ENCODE assay signal across 19 cellular contexts in the genomic region with DNA sequence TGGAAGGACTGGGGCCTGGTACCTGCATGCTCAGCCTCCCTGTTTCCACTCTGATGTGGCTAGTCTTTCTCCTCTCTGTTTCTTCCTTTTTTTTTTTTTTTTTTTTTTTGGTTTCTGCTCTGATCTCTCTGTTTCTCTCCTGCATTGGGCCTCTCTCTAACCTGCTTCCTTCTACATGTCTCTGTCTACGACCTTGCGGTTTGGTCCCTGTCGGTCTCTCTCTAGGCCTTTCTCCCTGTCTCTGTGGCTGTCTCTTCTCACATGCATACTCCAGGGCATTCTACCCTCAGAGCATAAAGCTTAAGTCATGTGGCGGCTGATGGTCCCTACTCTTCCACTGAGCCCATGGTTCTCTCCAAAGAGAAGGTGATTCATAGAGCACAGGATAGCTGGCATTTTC.
DNase-seq lines count a peak whose midpoint lies in the region; ATAC-seq and TF ChIP-seq lines count a peak whose summit lies in the region.
"Had no signal": no experiment of that assay in that cellular context is flagged by ENCODE, and none has a peak within 500 bp of the region (broad histone marks: within the 10 kb centered on the region; RNA-seq: fewer than 3 reads in every experiment).

No MANE protein-coding gene starts in this region.

- TF ChIP-seq CTCF in OCI-LY3 (IDR thresholded peaks at IDR 0.05; ENCODE audit: low read depth, low read length) (no peak), nephron progenitor cell (IDR thresholded peaks at IDR 0.05) (no peak)

- intact Hi-C loops in activated naive CD4-positive, alpha-beta T cell treated with anti-CD3 and anti-CD28 coated beads for 36 hours (cut with micrococcal nuclease): loop anchor here (1.0 to 10.0 kb wide), 5 partner anchors 21 to 1899 kb away; no protein-coding TSS in a partner anchor

- H3K79me2 ChIP-seq in OCI-LY3 (ENCODE audit: low read length): no peaks in the 10 kb centered on the region

- no peaks in the 10 kb centered on the region for H3K27me3 ChIP-seq in OCI-LY3 (ENCODE audit: low read depth, low read length)
- H3K27me3 ChIP-seq: cardiac muscle cell, vagina had no signal

- H3K4me2 ChIP-seq in OCI-LY3 (ENCODE audit: low read length): 0 out of 2 replicates have a peak overlapping the region, but pooled peaks have one; percentile 0

- peak overlapping the region; percentile 35 for H3K4me3 Mint-ChIP-seq in activated naive CD4-positive, alpha-beta T cell treated with anti-CD3 and anti-CD28 coated beads for 36 hours
- H3K4me3 Mint-ChIP-seq in activated naive CD8-positive, alpha-beta T cell: peak overlapping the region; percentile 75
- H3K4me3 Mint-ChIP-seq in stimulated activated naive CD8-positive, alpha-beta T cell treated with anti-CD3 and anti-CD28 coated beads, Interleukin-15, amount 100 ng/mL, for 72 hours: peak overlapping the region; percentile 69 to 78
- no peak overlapping the region for H3K4me3 Mint-ChIP-seq in nephron progenitor cell

- CTCF ChIA-PET in activated naive CD4-positive, alpha-beta T cell treated with anti-CD3 and anti-CD28 coated beads for 36 hours (lab: Charles Lee): interaction anchor here (0.7 to 3.2 kb wide), 9 partner anchors 11 to 1055 kb away, joined by 3 to 20 read pairs (median 4); no protein-coding TSS in a partner anchor

- no peaks in the 10 kb centered on the region for H3K9me3 Mint-ChIP-seq in activated naive CD4-positive, alpha-beta T cell treated with anti-CD3 and anti-CD28 coated beads for 36 hours
- no peaks in the 10 kb centered on the region for H3K9me3 Mint-ChIP-seq in activated naive CD8-positive, alpha-beta T cell (ENCODE audit: low read depth)
- no peaks in the 10 kb centered on the region for H3K9me3 Mint-ChIP-seq in stimulated activated naive CD8-positive, alpha-beta T cell treated with anti-CD3 and anti-CD28 coated beads, Interleukin-15, amount 100 ng/mL, for 72 hours
- H3K9me3 Mint-ChIP-seq in nephron progenitor cell: no peaks in the 10 kb centered on the region

- H3K4me1 ChIP-seq in OCI-LY3 (ENCODE audit: low read length): peaks cover 93% of the 10 kb centered on the region
- H3K4me1 ChIP-seq: left ventricle myocardium inferior, vagina had no signal

- no peaks in the 10 kb centered on the region for H3K9me3 ChIP-seq in OCI-LY3 (ENCODE audit: insufficient read depth, low read length)
- H3K9me3 ChIP-seq: left ventricle myocardium inferior, vagina had no signal

- no peaks in the 10 kb centered on the region for H4K20me1 ChIP-seq in OCI-LY3 (ENCODE audit: insufficient read depth, low read length)

- no peaks in the 10 kb centered on the region for H3K36me3 Mint-ChIP-seq in activated naive CD4-positive, alpha-beta T cell treated with anti-CD3 and anti-CD28 coated beads for 36 hours (ENCODE audit: low read depth)
- peaks cover 2% of the 10 kb centered on the region for H3K36me3 Mint-ChIP-seq in activated naive CD8-positive, alpha-beta T cell
- H3K36me3 Mint-ChIP-seq in nephron progenitor cell (ENCODE audit: low read depth): no peaks in the 10 kb centered on the region

- H3K9ac ChIP-seq in OCI-LY3 (ENCODE audit: low read length): peak overlapping the region; percentile 77; the same call in 1 of the 2 replicates

- peaks cover 2% of the 10 kb centered on the region for H3K36me3 ChIP-seq in OCI-LY3 (replicated peaks; ENCODE audit: low read depth, low read length)
- H3K36me3 ChIP-seq: cardiac muscle cell, left ventricle myocardium inferior, vagina had no signal

- DNase-seq in activated naive CD4-positive, alpha-beta T cell treated with anti-CD3 and anti-CD28 coated beads for 36 hours: no peak
- no peak for DNase-seq in activated naive CD4-positive, alpha-beta T cell (lab: John Stamatoyannopoulos, UW)
- DNase-seq in stimulated activated naive CD8-positive, alpha-beta T cell treated with anti-CD3 and anti-CD28 coated beads, Interleukin-15, amount 100 ng/mL, for 72 hours: no peak
- DNase-seq in stimulated activated CD4-positive, alpha-beta T cell treated with anti-CD3 and anti-CD28 coated beads, Interleukin-4, amount 100 ng/mL, for 24 hours: no peak
- DNase-seq in nephron progenitor cell (no peak), UCSD-AML1 (lab: John Stamatoyannopoulos, UW; ENCODE audit: unreplicated experiment) (no peak)
- DNase-seq: foreskin fibroblast, immature natural killer cell, left ventricle myocardium inferior, NCI-H1417 treated with DMSO at 0.1 percent for 48 hours had no signal

- H3K4me3 ChIP-seq in OCI-LY3 (ENCODE audit: low read length): no peak overlapping the region
- H3K4me3 ChIP-seq: cardiac muscle cell, left ventricle myocardium inferior, SK-N-MC, skin epidermis, vagina had no signal

- H2AFZ ChIP-seq in OCI-LY3 (ENCODE audit: low read depth, low read length): peak overlapping the region; percentile 24; the same call in 1 of the 2 replicates

- peak overlapping the region; percentile 96 for H3K27ac ChIP-seq in OCI-LY3 (ENCODE audit: low read length)
- H3K27ac ChIP-seq: cardiac muscle cell, epithelial cell of prostate, left ventricle myocardium inferior, SK-N-MC, vagina had no signal

- peak overlapping the region; percentile 98 for H3K27ac Mint-ChIP-seq in activated naive CD4-positive, alpha-beta T cell treated with anti-CD3 and anti-CD28 coated beads for 36 hours
- H3K27ac Mint-ChIP-seq in activated naive CD8-positive, alpha-beta T cell: peak overlapping the region; percentile 100
- peak overlapping the region; percentile 87 to 99 for H3K27ac Mint-ChIP-seq in stimulated activated naive CD8-positive, alpha-beta T cell treated with anti-CD3 and anti-CD28 coated beads, Interleukin-15, amount 100 ng/mL, for 72 hours
- H3K27ac Mint-ChIP-seq in nephron progenitor cell: no peak overlapping the region

- no peak for ATAC-seq in stimulated activated naive CD8-positive, alpha-beta T cell treated with anti-CD3 and anti-CD28 coated beads, Interleukin-15, amount 100 ng/mL, for 72 hours
- ATAC-seq: activated CD4-positive, CD25-positive, alpha-beta regulatory T cell treated with anti-CD3 and anti-CD28 coated beads, Interleukin-2, amount 50 U/mL, for 24 hours; HepG2 had no signal

- peaks cover 96% of the 10 kb centered on the region for H3K4me1 Mint-ChIP-seq in activated naive CD4-positive, alpha-beta T cell treated with anti-CD3 and anti-CD28 coated beads for 36 hours (ENCODE audit: low read depth)
- peaks cover 99% of the 10 kb centered on the region for H3K4me1 Mint-ChIP-seq in activated naive CD8-positive, alpha-beta T cell (ENCODE audit: low read depth)
- H3K4me1 Mint-ChIP-seq in stimulated activated naive CD8-positive, alpha-beta T cell treated with anti-CD3 and anti-CD28 coated beads, Interleukin-15, amount 100 ng/mL, for 72 hours: peaks cover 97% of the 10 kb centered on the region
- H3K4me1 Mint-ChIP-seq in nephron progenitor cell: peaks cover 20% of the 10 kb centered on the region

- no peaks in the 10 kb centered on the region for H3K27me3 Mint-ChIP-seq in activated naive CD4-positive, alpha-beta T cell treated with anti-CD3 and anti-CD28 coated beads for 36 hours (ENCODE audit: low read depth)
- no peaks in the 10 kb centered on the region for H3K27me3 Mint-ChIP-seq in activated naive CD8-positive, alpha-beta T cell
- no peaks in the 10 kb centered on the region for H3K27me3 Mint-ChIP-seq in stimulated activated naive CD8-positive, alpha-beta T cell treated with anti-CD3 and anti-CD28 coated beads, Interleukin-15, amount 100 ng/mL, for 72 hours
- H3K27me3 Mint-ChIP-seq in nephron progenitor cell (ENCODE audit: low read depth, poor library complexity): peaks cover 25% of the 10 kb centered on the region
